ENCODE assay signal across 12 cellular contexts in the genomic region with DNA sequence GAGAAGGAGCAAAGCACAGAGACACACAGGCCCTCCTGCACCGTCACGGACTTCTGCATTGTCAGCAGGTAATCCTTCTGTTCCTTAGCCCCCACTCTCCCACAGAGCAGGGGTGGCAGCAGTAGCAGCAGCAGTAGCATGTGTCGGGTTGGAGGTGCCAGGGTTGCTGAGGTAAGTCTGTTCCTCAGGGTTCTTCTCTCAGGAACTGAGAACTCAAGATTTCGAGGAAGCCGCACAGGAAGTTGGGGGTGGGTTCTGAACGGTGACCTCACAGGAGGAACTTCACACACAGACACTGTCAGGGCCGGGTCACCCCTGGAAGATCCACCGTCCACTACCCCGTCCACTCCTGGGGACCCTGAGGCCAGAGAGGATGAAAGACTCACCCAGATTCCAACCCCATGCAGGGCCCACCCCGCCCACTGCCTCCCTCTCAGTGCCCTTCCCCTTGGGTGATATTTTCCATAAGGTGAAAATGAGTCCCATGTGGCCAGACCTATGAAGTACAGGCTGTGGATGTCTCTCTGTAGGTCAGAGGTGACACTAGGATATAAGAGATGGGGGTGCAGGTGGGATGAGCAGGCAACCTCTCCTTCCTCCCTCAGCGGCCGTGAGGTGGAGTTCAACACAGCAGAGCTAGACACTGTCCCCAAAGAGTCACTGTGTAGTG. TPM values are rescaled to one million over a fixed set of nuclear protein-coding genes. Genes with fewer than 3 reads are reported as not detected.
DNase-seq lines count a peak whose midpoint lies in the region; ATAC-seq and TF ChIP-seq lines count a peak whose summit lies in the region.
"Had no signal": no experiment of that assay in that cellular context is flagged by ENCODE, and none has a peak within 500 bp of the region (broad histone marks: within the 10 kb centered on the region; RNA-seq: fewer than 3 reads in every experiment).

Gene SIGLEC12, minus strand, starts transcription at position 207 of the 670 bp plus-strand sequence. Its CDS starts 67 bp downstream, at position 140.

- intact Hi-C loops in dendritic cell treated with granulocyte-macrophage colony-stimulating factor and Interleukin-4, amounts not matched to agents 40 ng/mL and 50 ng/mL, for 4 days (cut with micrococcal nuclease): no loop called here
- intact Hi-C loops in esophagus muscularis mucosa (cut with DNase I) (no loop called here), ovary (cut with DNase I) (no loop called here)

- no peak for ATAC-seq in GM21723 (IDR thresholded peaks at IDR 0.05; ENCODE audit: unreplicated experiment)
- no peak for ATAC-seq in GM18519 (IDR thresholded peaks at IDR 0.05; ENCODE audit: low FRiP score, unreplicated experiment)

- peaks cover 84% of the 10 kb centered on the region for H3K4me1 Mint-ChIP-seq in dendritic cell treated with granulocyte-macrophage colony-stimulating factor and Interleukin-4, amounts not matched to agents 40 ng/mL and 50 ng/mL, for 4 days (ENCODE audit: low read depth)

- TF ChIP-seq EP300 in esophagus muscularis mucosa (IDR thresholded peaks at IDR 0.05) (no peak), ovary (IDR thresholded peaks at IDR 0.05) (no peak)

- 59% methylated on average over 10 of the region's 12 CpGs for WGBS in esophagus muscularis mucosa
- WGBS in ovary, 3 donors: 57 to 77% (median 70%) methylated on average over 12 of the region's 12 CpGs

- H3K27ac Mint-ChIP-seq in dendritic cell treated with granulocyte-macrophage colony-stimulating factor and Interleukin-4, amounts not matched to agents 40 ng/mL and 50 ng/mL, for 4 days: peak within 1 kb of the TSS; percentile 62

- H3K4me1 ChIP-seq in esophagus muscularis mucosa (no peaks in the 10 kb centered on the region), ovary (ENCODE audit: insufficient read depth) (no peaks in the 10 kb centered on the region)

- peaks cover 23% of the 10 kb centered on the region for H3K36me3 Mint-ChIP-seq in dendritic cell treated with granulocyte-macrophage colony-stimulating factor and Interleukin-4, amounts not matched to agents 40 ng/mL and 50 ng/mL, for 4 days (ENCODE audit: low read depth)

- H3K27ac ChIP-seq in HL-60 (replicated peaks): peak within 1 kb of the TSS; percentile 66
- H3K27ac ChIP-seq in esophagus muscularis mucosa (replicated peaks in 1 of 4): no peak within 1 kb of the TSS
- H3K27ac ChIP-seq in ovary: no peak within 1 kb of the TSS
- H3K27ac ChIP-seq: PC-9 had no signal

- H3K27me3 ChIP-seq in HL-60 (ENCODE audit: insufficient read depth, poor library complexity, severe bottlenecking): no peaks in the 10 kb centered on the region
- H3K27me3 ChIP-seq in esophagus muscularis mucosa: peaks cover 0 to 12% (median 0%) of the 10 kb centered on the region in 4 donors
- H3K27me3 ChIP-seq in ovary: no peaks in the 10 kb centered on the region

- DNase-seq in HL-60 (ENCODE audit: low read depth in 1 of 2, low spot score in 1 of 2) (peak; percentile 67 to 86), SKM-1 (lab: John Stamatoyannopoulos, UW; ENCODE audit: unreplicated experiment) (peak; percentile 21), putamen (ENCODE audit: low spot score) (peak; percentile 7), esophagus muscularis mucosa (ENCODE audit: extremely low spot score) (no peak), ovary (no peak)
- DNase-seq: NCI-H1092, occipital lobe, PC-9 had no signal

- H3K4me3 ChIP-seq in HL-60 (replicated peaks; ENCODE audit: insufficient read depth, low read length) (peak within 1 kb of the TSS; percentile 40), esophagus muscularis mucosa (no peak within 1 kb of the TSS), ovary (no peak within 1 kb of the TSS)
- H3K4me3 ChIP-seq: PC-9 had no signal

- H3K36me3 ChIP-seq in esophagus muscularis mucosa: no peaks in the 10 kb centered on the region
- no peaks in the 10 kb centered on the region for H3K36me3 ChIP-seq in ovary

- peaks cover 12% of the 10 kb centered on the region for H3K27me3 Mint-ChIP-seq in dendritic cell treated with granulocyte-macrophage colony-stimulating factor and Interleukin-4, amounts not matched to agents 40 ng/mL and 50 ng/mL, for 4 days

- TF ChIP-seq CTCF in HL-60 (IDR thresholded peaks at IDR 0.05; ENCODE audit: insufficient read depth, low read length): no peak
- TF ChIP-seq CTCF in esophagus muscularis mucosa (IDR thresholded peaks at IDR 0.05): no peak
- no peak for TF ChIP-seq CTCF in ovary (IDR thresholded peaks at IDR 0.05)

- peaks cover 0 to 9% (median 0%) of the 10 kb centered on the region in 4 donors for H3K9me3 ChIP-seq in esophagus muscularis mucosa
- peaks cover 0 to 3% of the 10 kb centered on the region in 2 donors for H3K9me3 ChIP-seq in ovary

- H3K4me3 Mint-ChIP-seq in dendritic cell treated with granulocyte-macrophage colony-stimulating factor and Interleukin-4, amounts not matched to agents 40 ng/mL and 50 ng/mL, for 4 days: peak within 1 kb of the TSS; percentile 45

- H3K9me3 Mint-ChIP-seq in dendritic cell treated with granulocyte-macrophage colony-stimulating factor and Interleukin-4, amounts not matched to agents 40 ng/mL and 50 ng/mL, for 4 days: peaks cover 28% of the 10 kb centered on the region

- no peak for TF ChIP-seq POLR2A in esophagus muscularis mucosa (IDR thresholded peaks at IDR 0.05; ENCODE audit: low read depth)
- no peak for TF ChIP-seq POLR2A in ovary (IDR thresholded peaks at IDR 0.05)

RNA-seq across cellular contexts. Expression of gene SIGLEC12, which starts in this region (rescaled TPM):
- under 1 TPM in 1 of 4 donors, not detected in 3; 0.29 TPM for total RNA-seq in esophagus muscularis mucosa
- total RNA-seq in ovary: under 1 TPM in 2 of 7 donors, not detected in 5; 0.23 to 0.25 TPM
- polyA plus RNA-seq in ovary: under 1 TPM in 1 of 2 donors, not detected in 1; 0.73 TPM
- total RNA-seq: H1, occipital lobe, PC-9 had no signal
- polyA plus RNA-seq: H1 had no signal

Comparison
In these comparisons a context has a peak if more than half of its experiments do, and no peak if none do; other contexts are left out.
1. DNase-seq: peak in HL-60 (2 of 2), SKM-1 (single experiment) and putamen (single experiment); none in esophagus muscularis mucosa (single experiment) and ovary (0 of 5).